8 cellular contexts compared by ENCODE assay signal in genomic region chr12:120199595-120200306, GRCh38. TPM values are rescaled to one million over a fixed set of nuclear protein-coding genes. Genes with fewer than 3 reads are reported as not detected.
DNase-seq lines count a peak whose midpoint lies in the region; ATAC-seq and FAIRE-seq lines count a peak whose summit lies in the region.

No MANE protein-coding gene starts in this region.

- H3K9ac ChIP-seq in BLaER1 treated with 17β-estradiol and CSF1 and Interleukin-3, amounts not matched to agents 10 nM and 100 nM: peak overlapping the region; percentile 92 to 100 (median 97)

- H3K9me3 ChIP-seq in BLaER1 treated with 17β-estradiol and CSF1 and Interleukin-3, amounts not matched to agents 10 nM and 100 nM (replicated peaks in 1 of 11): no peaks in the 10 kb centered on the region
- H3K9me3 ChIP-seq in small intestine (ENCODE audit: control insufficient read depth, low read depth): no peaks in the 10 kb centered on the region

- ATAC-seq in left ventricle myocardium superior: peak; percentile 24
- no peak for ATAC-seq in HG02885 (IDR thresholded peaks at IDR 0.05; ENCODE audit: poor library complexity, unreplicated experiment)

- H3K4me1 ChIP-seq in BLaER1 treated with 17β-estradiol and CSF1 and Interleukin-3, amounts not matched to agents 10 nM and 100 nM: peaks cover 57 to 63% (median 60%) of the 10 kb centered on the region in 10 experiments
- H3K4me1 ChIP-seq in small intestine (ENCODE audit: control insufficient read depth in 2 of 2, insufficient read depth in 1 of 2, low read depth in 1 of 2, low read length in 1 of 2): no peaks in the 10 kb centered on the region

- H3K27ac ChIP-seq in BLaER1 treated with 17β-estradiol and CSF1 and Interleukin-3, amounts not matched to agents 10 nM and 100 nM: peak overlapping the region; percentile 85 to 99 (median 95)
- peak overlapping the region; percentile 54 to 93 for H3K27ac ChIP-seq in small intestine (ENCODE audit: low read depth in 1 of 2, low read length in 1 of 2)

- peak overlapping the region; percentile 86 to 98 (median 92) for H3K4me3 ChIP-seq in BLaER1 treated with 17β-estradiol and CSF1 and Interleukin-3, amounts not matched to agents 10 nM and 100 nM
- H3K4me3 ChIP-seq in small intestine (ENCODE audit: low read depth in 1 of 2, low read length in 2 of 2): peak overlapping the region in 1 of 2 donors; percentile 94

- H3K27ac Mint-ChIP-seq in activated naive CD4-positive, alpha-beta T cell treated with anti-CD3 and anti-CD28 coated beads, Interleukin-2, amount 50 U/mL, for 24 hours: peak overlapping the region; percentile 99

- no peaks in the 10 kb centered on the region for H3K9me3 Mint-ChIP-seq in activated naive CD4-positive, alpha-beta T cell treated with anti-CD3 and anti-CD28 coated beads, Interleukin-2, amount 50 U/mL, for 24 hours

- H3K27me3 Mint-ChIP-seq in activated naive CD4-positive, alpha-beta T cell treated with anti-CD3 and anti-CD28 coated beads, Interleukin-2, amount 50 U/mL, for 24 hours: no peaks in the 10 kb centered on the region

- H3K36me3 ChIP-seq in BLaER1 treated with 17β-estradiol and CSF1 and Interleukin-3, amounts not matched to agents 10 nM and 100 nM: peaks cover 45 to 50% (median 48%) of the 10 kb centered on the region in 11 experiments
- peaks cover 6 to 9% of the 10 kb centered on the region in 2 donors for H3K36me3 ChIP-seq in small intestine (ENCODE audit: control insufficient read depth in 2 of 2, insufficient read depth in 2 of 2, low read length in 2 of 2)

- no peaks in the 10 kb centered on the region for H3K27me3 ChIP-seq in BLaER1 treated with 17β-estradiol and CSF1 and Interleukin-3, amounts not matched to agents 10 nM and 100 nM
- H3K27me3 ChIP-seq in small intestine (ENCODE audit: control insufficient read depth in 2 of 2, insufficient read depth in 2 of 2, low read length in 2 of 2): no peaks in the 10 kb centered on the region

- H3K4me1 Mint-ChIP-seq in activated naive CD4-positive, alpha-beta T cell treated with anti-CD3 and anti-CD28 coated beads, Interleukin-2, amount 50 U/mL, for 24 hours: peaks cover 42% of the 10 kb centered on the region

- H4K20me1 ChIP-seq in BLaER1 treated with 17β-estradiol and CSF1 and Interleukin-3, amounts not matched to agents 10 nM and 100 nM: peaks cover 33 to 52% (median 46%) of the 10 kb centered on the region in 11 experiments

- H3K4me3 Mint-ChIP-seq in activated naive CD4-positive, alpha-beta T cell treated with anti-CD3 and anti-CD28 coated beads, Interleukin-2, amount 50 U/mL, for 24 hours: peak overlapping the region; percentile 98

- intact Hi-C loops in left ventricle myocardium superior (cut with micrococcal nuclease): no loop called here

- H3K36me3 Mint-ChIP-seq in activated naive CD4-positive, alpha-beta T cell treated with anti-CD3 and anti-CD28 coated beads, Interleukin-2, amount 50 U/mL, for 24 hours: peaks cover 39% of the 10 kb centered on the region

- H3K4me2 ChIP-seq in BLaER1 treated with 17β-estradiol and CSF1 and Interleukin-3, amounts not matched to agents 10 nM and 100 nM: peak overlapping the region; percentile 82 to 99 (median 96)

- DNase-seq in LoVo (ENCODE audit: low spot score): peak; percentile 52
- no peak for DNase-seq in left ventricle myocardium superior
- DNase-seq in small intestine: peak; percentile 33
- DNase-seq in NCI-H1436 treated with DMSO at 0.1 percent for 48 hours (lab: John Stamatoyannopoulos, UW): no peak
- no peak for DNase-seq in iPS-NIHi7 (ENCODE audit: extremely low spot score)

- WGBS in small intestine, 3 donors: 3 to 11% (median 5%) methylated on average over 12 of the region's 12 CpGs

- no peak for FAIRE-seq in small intestine (lab: Jason Lieb, UNC)

RNA-seq across cellular contexts. Expression of gene RPLP0, which starts 1.2 kb away (rescaled TPM):
- 674 TPM for total RNA-seq in left ventricle myocardium superior
- 1,000 to 10,000 TPM; 2,529 to 5,599 (median 4,032) TPM for polyA plus RNA-seq in small intestine

RNA-seq across cellular contexts. Expression of gene GCN1, which starts 5.2 kb away (rescaled TPM):
- 33.3 TPM for total RNA-seq in left ventricle myocardium superior
- polyA plus RNA-seq in small intestine: 10 to 100 TPM; 12.3 to 27.9 (median 14.1) TPM

Comparison
In these comparisons a context has a peak if more than half of its experiments do, and no peak if none do; other contexts are left out.
1. DNase-seq: peak in LoVo (single experiment) and small intestine (single experiment); none in left ventricle myocardium superior (single experiment), NCI-H1436 treated with DMSO at 0.1 percent for 48 hours (single experiment) and iPS-NIHi7 (single experiment).